Comparison of ENCODE assay signal across 26 cellular contexts in the genomic region with DNA sequence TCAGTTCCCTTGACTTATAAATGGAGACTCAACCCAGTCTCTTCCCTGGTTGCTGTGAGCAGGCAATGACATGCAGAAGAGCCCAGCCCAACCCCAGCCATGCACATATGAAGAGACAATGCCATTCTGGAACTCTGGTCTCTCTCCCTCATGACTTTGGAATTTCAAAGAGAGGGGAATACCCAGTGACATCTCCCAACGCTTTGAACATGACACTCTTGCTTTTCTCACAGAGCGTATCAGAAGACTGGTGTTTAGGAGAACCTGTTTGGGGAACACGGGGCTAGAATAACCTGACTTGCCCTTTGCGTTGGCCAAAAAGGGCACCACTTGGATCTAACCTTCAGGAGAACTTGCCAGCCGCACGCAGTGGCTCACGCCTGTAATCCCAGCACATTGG. TPM values are rescaled to one million over a fixed set of nuclear protein-coding genes. Genes with fewer than 3 reads are reported as not detected.
DNase-seq lines count a peak whose midpoint lies in the region; ATAC-seq and TF ChIP-seq lines count a peak whose summit lies in the region.
"Had no signal": no experiment of that assay in that cellular context is flagged by ENCODE, and none has a peak within 500 bp of the region (broad histone marks: within the 10 kb centered on the region; RNA-seq: fewer than 3 reads in every experiment).

No MANE protein-coding gene starts in this region.

- H3K4me3 Mint-ChIP-seq in CD14-positive monocyte = no peak overlapping the region
- H3K4me3 Mint-ChIP-seq: B cell had no signal

- TF ChIP-seq CTCF in RWPE1 (conservative IDR thresholded peaks at IDR 0.05; ENCODE audit: low read depth) (no peak), epithelial cell of esophagus (IDR thresholded peaks at IDR 0.05; ENCODE audit: insufficient read depth, low read depth, low read length, missing control alignments) (no peak), CD14-positive monocyte (IDR thresholded peaks at IDR 0.05) (no peak)

- peaks cover 66 to 99% of the 10 kb centered on the region in 2 donors for H3K36me3 Mint-ChIP-seq in CD14-positive monocyte

- H3K4me3 ChIP-seq in epithelial cell of esophagus (ENCODE audit: low read length) (no peak overlapping the region), skin epidermis (no peak overlapping the region)
- H3K4me3 ChIP-seq: A549 had no signal

- H3K4me1 Mint-ChIP-seq in CD14-positive monocyte = peaks cover 3% of the 10 kb centered on the region
- H3K4me1 Mint-ChIP-seq: B cell had no signal

- peaks cover 0 to 2% (median 0%) of the 10 kb centered on the region in 7 donors for H3K9me3 Mint-ChIP-seq in CD14-positive monocyte

- POLR2A ChIA-PET in RWPE1 (lab: Yijun Ruan, JAX; ENCODE audit: low non-redundant PET) = no interaction called here

- no peak for ATAC-seq in HG03354 (IDR thresholded peaks at IDR 0.05; ENCODE audit: poor library complexity, severe bottlenecking, unreplicated experiment)
- ATAC-seq: A549, HepG2 had no signal

- no peak for DNase-seq in RWPE1 (ENCODE audit: low spot score)
- DNase-seq in epithelial cell of esophagus (ENCODE audit: low read depth) = peak; percentile 61
- no peak for DNase-seq in CD14-positive monocyte (ENCODE audit: low spot score)
- no peak for DNase-seq in activated CD4-positive, alpha-beta T cell treated with anti-CD3 and anti-CD28 coated beads for 48 hours
- DNase-seq in DMS79 treated with DMSO at 0.1 percent for 48 hours (lab: John Stamatoyannopoulos, UW) = no peak
- DNase-seq: DMS53, EL, GF-D8, GOT3, HCEC 1CT, KBM-7, MM.1S, NCI-H1048, NCI-H1417 treated with DMSO at 0.1 percent for 48 hours, NCI-H187, NCI-H446, NCI-H526, RPMI8226, SIG-M5 had no signal

- intact Hi-C loops in CD14-positive monocyte (cut with micrococcal nuclease) = no loop called here

- peak overlapping the region in 3 of 7 donors; percentile 21 to 75 (median 21) for H3K27ac Mint-ChIP-seq in CD14-positive monocyte
- H3K27ac Mint-ChIP-seq: B cell had no signal

- H3K27me3 ChIP-seq in layer of hippocampus (ENCODE audit: control insufficient read depth, insufficient read depth, low read length) = no peaks in the 10 kb centered on the region

- H3K27ac ChIP-seq in RWPE1 = peak overlapping the region; percentile 41
- peak overlapping the region; percentile 0 for H3K27ac ChIP-seq in layer of hippocampus (ENCODE audit: low read depth, low read length)
- peak overlapping the region in 11 of 21 experiments; percentile 9 to 78 (median 55) for H3K27ac ChIP-seq in skin epidermis
- H3K27ac ChIP-seq: A549, HL-60 had no signal

- H3K27me3 Mint-ChIP-seq in CD14-positive monocyte (ENCODE audit: low read depth in 3 of 3) = no peaks in the 10 kb centered on the region
- H3K27me3 Mint-ChIP-seq: B cell had no signal

- CTCF ChIA-PET in RWPE1 (lab: Yijun Ruan, JAX) = no interaction called here

RNA-seq across cellular contexts. Expression of gene RANGAP1, which starts 12.9 kb away (rescaled TPM):
- polyA plus RNA-seq in CD14-positive monocyte = 1 to 10 TPM; 8.3 to 8.5 TPM

RNA-seq across cellular contexts. Expression of gene ZC3H7B, which starts 28.2 kb away (rescaled TPM):
- polyA plus RNA-seq in CD14-positive monocyte = under 1 TPM; 0.31 to 0.49 TPM

RNA-seq across cellular contexts. Expression of gene CHADL, which starts 32.4 kb away (rescaled TPM):
- polyA plus RNA-seq in CD14-positive monocyte = under 1 TPM; 0.27 to 0.35 TPM
- polyA plus RNA-seq: A549 had no signal

Comparison
In these comparisons a context has a peak if more than half of its experiments do, and no peak if none do; other contexts are left out.
1. H3K27ac ChIP-seq: peak in every context shown above with its lines; median percentile 55 in skin epidermis; 41 in RWPE1; 0 in layer of hippocampus.